ENCODE assay signal across 2 cellular contexts in the genomic region with DNA sequence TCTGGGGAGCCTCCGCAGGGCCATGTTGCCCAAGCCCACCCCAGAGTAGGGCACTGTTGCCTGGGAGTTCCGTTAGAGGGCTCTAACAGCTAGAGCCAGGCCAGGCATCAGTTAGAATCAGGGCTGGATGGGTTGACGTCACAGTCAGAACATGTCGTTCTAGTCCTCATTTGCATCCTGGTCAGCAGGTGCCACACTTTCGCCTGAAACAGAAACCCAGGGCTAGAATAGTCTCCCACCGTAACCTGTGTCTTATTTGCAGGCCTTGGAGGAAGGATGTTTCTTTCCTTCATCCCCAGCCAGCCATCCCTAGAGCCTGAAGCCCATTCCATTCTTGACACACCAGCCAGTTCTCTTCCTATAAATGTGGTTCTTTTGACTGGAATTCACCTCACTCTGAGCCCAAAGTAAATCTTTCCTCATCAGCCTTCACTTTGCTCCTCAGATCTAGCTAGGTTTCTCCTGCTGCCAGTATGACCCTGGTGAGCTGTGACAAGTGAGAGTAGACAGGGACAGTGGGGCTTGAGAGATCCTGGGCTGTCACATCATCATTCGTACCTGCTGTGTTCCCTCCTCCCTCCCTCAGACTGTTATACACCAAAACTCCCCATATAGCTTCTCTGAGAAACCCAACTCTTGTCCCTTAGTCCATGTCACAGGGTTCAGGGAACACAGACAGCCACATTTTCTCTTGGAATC.
TF ChIP-seq lines count a peak whose summit lies in the region.

No MANE protein-coding gene starts in this region.

TF ChIP-seq in SK-N-SH, 30 proteins besides CTCF, POLR2A, EP300 and RAD21 (continued from another document):
- TF ChIP-seq, protein P1, sequence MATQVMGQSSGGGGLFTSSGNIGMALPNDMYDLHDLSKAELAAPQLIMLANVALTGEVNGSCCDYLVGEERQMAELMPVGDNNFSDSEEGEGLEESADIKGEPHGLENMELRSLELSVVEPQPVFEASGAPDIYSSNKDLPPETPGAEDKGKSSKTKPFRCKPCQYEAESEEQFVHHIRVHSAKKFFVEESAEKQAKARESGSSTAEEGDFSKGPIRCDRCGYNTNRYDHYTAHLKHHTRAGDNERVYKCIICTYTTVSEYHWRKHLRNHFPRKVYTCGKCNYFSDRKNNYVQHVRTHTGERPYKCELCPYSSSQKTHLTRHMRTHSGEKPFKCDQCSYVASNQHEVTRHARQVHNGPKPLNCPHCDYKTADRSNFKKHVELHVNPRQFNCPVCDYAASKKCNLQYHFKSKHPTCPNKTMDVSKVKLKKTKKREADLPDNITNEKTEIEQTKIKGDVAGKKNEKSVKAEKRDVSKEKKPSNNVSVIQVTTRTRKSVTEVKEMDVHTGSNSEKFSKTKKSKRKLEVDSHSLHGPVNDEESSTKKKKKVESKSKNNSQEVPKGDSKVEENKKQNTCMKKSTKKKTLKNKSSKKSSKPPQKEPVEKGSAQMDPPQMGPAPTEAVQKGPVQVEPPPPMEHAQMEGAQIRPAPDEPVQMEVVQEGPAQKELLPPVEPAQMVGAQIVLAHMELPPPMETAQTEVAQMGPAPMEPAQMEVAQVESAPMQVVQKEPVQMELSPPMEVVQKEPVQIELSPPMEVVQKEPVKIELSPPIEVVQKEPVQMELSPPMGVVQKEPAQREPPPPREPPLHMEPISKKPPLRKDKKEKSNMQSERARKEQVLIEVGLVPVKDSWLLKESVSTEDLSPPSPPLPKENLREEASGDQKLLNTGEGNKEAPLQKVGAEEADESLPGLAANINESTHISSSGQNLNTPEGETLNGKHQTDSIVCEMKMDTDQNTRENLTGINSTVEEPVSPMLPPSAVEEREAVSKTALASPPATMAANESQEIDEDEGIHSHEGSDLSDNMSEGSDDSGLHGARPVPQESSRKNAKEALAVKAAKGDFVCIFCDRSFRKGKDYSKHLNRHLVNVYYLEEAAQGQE (IDR thresholded peaks at IDR 0.05; ENCODE audit: low read depth, low read length) = no peak
- TF ChIP-seq, protein P2, sequence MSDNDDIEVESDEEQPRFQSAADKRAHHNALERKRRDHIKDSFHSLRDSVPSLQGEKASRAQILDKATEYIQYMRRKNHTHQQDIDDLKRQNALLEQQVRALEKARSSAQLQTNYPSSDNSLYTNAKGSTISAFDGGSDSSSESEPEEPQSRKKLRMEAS (IDR thresholded peaks at IDR 0.05; ENCODE audit: low read depth) = no peak
- TF ChIP-seq SIN3A (IDR thresholded peaks at IDR 0.05; ENCODE audit: borderline replicate concordance, low read depth, low read length) (no peak), RFX5 (IDR thresholded peaks at IDR 0.05; ENCODE audit: low read length) (no peak), JUND (IDR thresholded peaks at IDR 0.05) (no peak), MEF2A (IDR thresholded peaks at IDR 0.05; ENCODE audit: borderline replicate concordance, low read depth) (no peak)
- TF ChIP-seq, protein P3, sequence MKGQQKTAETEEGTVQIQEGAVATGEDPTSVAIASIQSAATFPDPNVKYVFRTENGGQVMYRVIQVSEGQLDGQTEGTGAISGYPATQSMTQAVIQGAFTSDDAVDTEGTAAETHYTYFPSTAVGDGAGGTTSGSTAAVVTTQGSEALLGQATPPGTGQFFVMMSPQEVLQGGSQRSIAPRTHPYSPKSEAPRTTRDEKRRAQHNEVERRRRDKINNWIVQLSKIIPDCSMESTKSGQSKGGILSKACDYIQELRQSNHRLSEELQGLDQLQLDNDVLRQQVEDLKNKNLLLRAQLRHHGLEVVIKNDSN (IDR thresholded peaks at IDR 0.05; ENCODE audit: borderline replicate concordance, low read depth) = no peak
- TF ChIP-seq, protein P4, sequence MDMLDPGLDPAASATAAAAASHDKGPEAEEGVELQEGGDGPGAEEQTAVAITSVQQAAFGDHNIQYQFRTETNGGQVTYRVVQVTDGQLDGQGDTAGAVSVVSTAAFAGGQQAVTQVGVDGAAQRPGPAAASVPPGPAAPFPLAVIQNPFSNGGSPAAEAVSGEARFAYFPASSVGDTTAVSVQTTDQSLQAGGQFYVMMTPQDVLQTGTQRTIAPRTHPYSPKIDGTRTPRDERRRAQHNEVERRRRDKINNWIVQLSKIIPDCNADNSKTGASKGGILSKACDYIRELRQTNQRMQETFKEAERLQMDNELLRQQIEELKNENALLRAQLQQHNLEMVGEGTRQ (IDR thresholded peaks at IDR 0.05; ENCODE audit: borderline replicate concordance, low read depth, low read length) = no peak

TF ChIP-seq in SK-N-SH treated with all-trans-retinoic acid at 6 μM for 48 hours, 23 proteins besides CTCF, POLR2A, EP300 and RAD21 (continued from another document):
- TF ChIP-seq, protein P5, sequence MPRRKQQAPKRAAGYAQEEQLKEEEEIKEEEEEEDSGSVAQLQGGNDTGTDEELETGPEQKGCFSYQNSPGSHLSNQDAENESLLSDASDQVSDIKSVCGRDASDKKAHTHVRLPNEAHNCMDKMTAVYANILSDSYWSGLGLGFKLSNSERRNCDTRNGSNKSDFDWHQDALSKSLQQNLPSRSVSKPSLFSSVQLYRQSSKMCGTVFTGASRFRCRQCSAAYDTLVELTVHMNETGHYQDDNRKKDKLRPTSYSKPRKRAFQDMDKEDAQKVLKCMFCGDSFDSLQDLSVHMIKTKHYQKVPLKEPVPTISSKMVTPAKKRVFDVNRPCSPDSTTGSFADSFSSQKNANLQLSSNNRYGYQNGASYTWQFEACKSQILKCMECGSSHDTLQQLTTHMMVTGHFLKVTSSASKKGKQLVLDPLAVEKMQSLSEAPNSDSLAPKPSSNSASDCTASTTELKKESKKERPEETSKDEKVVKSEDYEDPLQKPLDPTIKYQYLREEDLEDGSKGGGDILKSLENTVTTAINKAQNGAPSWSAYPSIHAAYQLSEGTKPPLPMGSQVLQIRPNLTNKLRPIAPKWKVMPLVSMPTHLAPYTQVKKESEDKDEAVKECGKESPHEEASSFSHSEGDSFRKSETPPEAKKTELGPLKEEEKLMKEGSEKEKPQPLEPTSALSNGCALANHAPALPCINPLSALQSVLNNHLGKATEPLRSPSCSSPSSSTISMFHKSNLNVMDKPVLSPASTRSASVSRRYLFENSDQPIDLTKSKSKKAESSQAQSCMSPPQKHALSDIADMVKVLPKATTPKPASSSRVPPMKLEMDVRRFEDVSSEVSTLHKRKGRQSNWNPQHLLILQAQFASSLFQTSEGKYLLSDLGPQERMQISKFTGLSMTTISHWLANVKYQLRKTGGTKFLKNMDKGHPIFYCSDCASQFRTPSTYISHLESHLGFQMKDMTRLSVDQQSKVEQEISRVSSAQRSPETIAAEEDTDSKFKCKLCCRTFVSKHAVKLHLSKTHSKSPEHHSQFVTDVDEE (CRISPR knock-in tag; IDR thresholded peaks at IDR 0.05) = no peak
- no peak for TF ChIP-seq ZNF565 (CRISPR knock-in tag; conservative IDR thresholded peaks at IDR 0.05; ENCODE audit: low read depth)
- TF ChIP-seq ZFP30 (CRISPR knock-in tag; IDR thresholded peaks at IDR 0.05) = no peak
- TF ChIP-seq, protein P6, sequence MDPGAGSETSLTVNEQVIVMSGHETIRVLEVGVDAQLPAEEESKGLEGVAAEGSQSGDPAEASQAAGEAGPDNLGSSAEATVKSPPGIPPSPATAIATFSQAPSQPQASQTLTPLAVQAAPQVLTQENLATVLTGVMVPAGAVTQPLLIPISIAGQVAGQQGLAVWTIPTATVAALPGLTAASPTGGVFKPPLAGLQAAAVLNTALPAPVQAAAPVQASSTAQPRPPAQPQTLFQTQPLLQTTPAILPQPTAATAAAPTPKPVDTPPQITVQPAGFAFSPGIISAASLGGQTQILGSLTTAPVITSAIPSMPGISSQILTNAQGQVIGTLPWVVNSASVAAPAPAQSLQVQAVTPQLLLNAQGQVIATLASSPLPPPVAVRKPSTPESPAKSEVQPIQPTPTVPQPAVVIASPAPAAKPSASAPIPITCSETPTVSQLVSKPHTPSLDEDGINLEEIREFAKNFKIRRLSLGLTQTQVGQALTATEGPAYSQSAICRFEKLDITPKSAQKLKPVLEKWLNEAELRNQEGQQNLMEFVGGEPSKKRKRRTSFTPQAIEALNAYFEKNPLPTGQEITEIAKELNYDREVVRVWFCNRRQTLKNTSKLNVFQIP (CRISPR knock-in tag; IDR thresholded peaks at IDR 0.05; ENCODE audit: borderline replicate concordance, low read depth) = no peak
- no peak for TF ChIP-seq ARNTL (CRISPR knock-in tag; IDR thresholded peaks at IDR 0.05; ENCODE audit: borderline replicate concordance, low read depth)
- TF ChIP-seq CSDC2 (CRISPR knock-in tag; IDR thresholded peaks at IDR 0.05) = no peak
